In genomic region chr11:24093410-24093809, GRCh38 we compare ENCODE assay signal across 19 cellular contexts.
DNase-seq lines count a peak whose midpoint lies in the region; ATAC-seq lines count a peak whose summit lies in the region.
"Had no signal": no experiment of that assay in that cellular context is flagged by ENCODE, and none has a peak within 500 bp of the region (broad histone marks: within the 10 kb centered on the region; RNA-seq: fewer than 3 reads in every experiment).

No MANE protein-coding gene starts in this region.

- no peak for ATAC-seq in HG02884 (IDR thresholded peaks at IDR 0.05; ENCODE audit: unreplicated experiment)
- ATAC-seq: A549, GM12878, HCT116, lower lobe of right lung, upper lobe of right lung had no signal

- DNase-seq in NCI-H82 (lab: John Stamatoyannopoulos, UW) (peak; percentile 0), NCI-H82 treated with DMSO at 0.1 percent for 48 hours (lab: John Stamatoyannopoulos, UW; ENCODE audit: unreplicated experiment) (no peak), NCI-H69 (lab: John Stamatoyannopoulos, UW) (peak; percentile 96), fibroblast of peridontal ligament (ENCODE audit: extremely low read depth) (peak; percentile 16), epidermal melanocyte (ENCODE audit: insufficient read length, low spot score) (no peak), activated gamma-delta T cell treated with Interleukin-2 at 50 U/mL for 16 hours (no peak), hypothalamus (lab: John Stamatoyannopoulos, UW) (no peak)
- DNase-seq: activated CD4-positive, alpha-beta T cell treated with anti-CD3 and anti-CD28 coated beads, Interleukin-2, amount 50 U/mL, for 1 hour; activated naive CD4-positive, alpha-beta T cell treated with anti-CD3 and anti-CD28 coated beads, Interleukin-2, amount 50 U/mL, for 16 hours; lower lobe of right lung; NCI-H1092; NCI-H2029 treated with DMSO at 0.1 percent for 48 hours; NCI-H526; upper lobe of right lung; WERI-Rb-1 had no signal

Comparison
In these comparisons a context has a peak if more than half of its experiments do, and no peak if none do; other contexts are left out.
1. DNase-seq: peak in NCI-H82 (single experiment), NCI-H69 (single experiment) and fibroblast of peridontal ligament (single experiment); none in NCI-H82 treated with DMSO at 0.1 percent for 48 hours (single experiment), epidermal melanocyte (single experiment), activated gamma-delta T cell treated with Interleukin-2 at 50 U/mL for 16 hours (single experiment) and hypothalamus (0 of 51).